ENCODE assay signal across 4 cellular contexts in the genomic region with DNA sequence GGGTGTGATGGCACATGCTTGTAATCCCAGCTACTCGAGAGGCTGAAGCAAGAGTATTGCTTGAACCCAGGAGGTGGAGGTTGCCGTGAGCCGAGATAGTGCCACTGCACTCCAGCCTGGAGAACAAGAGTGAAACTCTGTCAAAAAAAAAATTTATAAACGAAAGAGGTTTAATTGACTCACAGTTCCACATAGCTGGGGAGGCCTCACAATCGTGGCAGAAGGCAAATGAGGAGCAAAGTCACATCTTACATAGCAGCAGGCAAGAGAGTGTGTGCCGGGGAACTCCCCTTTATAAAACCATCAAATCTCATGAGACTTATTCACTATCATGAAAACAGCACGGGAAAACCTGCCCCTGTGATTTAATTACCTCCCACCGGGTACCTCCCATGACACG. TPM values are rescaled to one million over a fixed set of nuclear protein-coding genes. Genes with fewer than 3 reads are reported as not detected.
"Had no signal": no experiment of that assay in that cellular context is flagged by ENCODE, and none has a peak within 500 bp of the region (broad histone marks: within the 10 kb centered on the region; RNA-seq: fewer than 3 reads in every experiment).

No MANE protein-coding gene starts in this region.

RNA-seq across cellular contexts. Expression of a gene that starts 0.9 kb away (rescaled TPM):
- total RNA-seq: GM23338, H1, IMR-90 had no signal
- polyA plus RNA-seq: IMR-90 had no signal

RNA-seq across cellular contexts. Expression of a gene that starts 35.5 kb away (rescaled TPM):
- total RNA-seq: HT-29 had no signal
